In the genomic region with DNA sequence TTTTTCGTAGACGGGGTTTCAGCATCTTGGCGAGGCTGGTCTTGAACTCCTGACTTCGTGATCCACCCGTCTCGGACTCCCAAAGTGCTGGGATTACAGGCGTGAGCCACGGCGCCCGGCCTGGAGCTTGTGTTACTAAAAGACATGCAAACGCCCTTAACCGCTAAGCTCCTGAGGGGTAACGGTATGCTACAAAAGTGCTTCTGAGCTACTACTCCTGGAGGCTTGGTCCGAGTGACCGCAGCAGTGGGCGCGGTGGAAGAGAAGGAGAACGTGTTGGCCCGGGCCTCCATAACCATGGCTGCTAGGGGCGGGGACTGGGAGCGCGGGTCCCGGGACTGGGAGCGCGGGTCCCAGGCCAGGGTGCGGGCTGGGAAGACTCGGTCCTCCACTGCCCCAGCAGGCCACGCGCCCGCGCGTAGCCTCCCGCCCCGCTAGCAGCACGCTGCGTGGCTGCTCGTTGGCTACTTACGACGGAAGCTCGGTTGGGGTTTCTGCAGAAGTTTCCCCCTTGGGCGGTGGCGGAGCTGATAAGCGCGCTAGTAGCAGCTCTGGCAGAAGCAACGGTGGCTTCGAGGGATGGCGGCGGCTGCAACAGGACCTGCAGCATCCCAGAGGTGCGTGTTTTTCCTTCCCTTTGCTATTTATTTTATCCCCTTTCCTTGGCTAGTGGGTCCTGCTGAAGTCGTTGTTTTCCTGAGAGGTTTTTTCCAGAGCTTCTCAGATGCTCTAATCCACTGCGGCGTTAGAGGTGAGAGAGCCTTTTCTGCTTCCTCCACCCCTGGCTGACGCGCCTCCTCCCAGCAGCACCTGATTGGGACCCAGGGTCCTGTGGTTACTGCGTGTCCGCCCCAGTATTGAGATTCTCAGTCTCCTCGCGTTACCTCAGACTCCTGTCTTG, we compare ENCODE assay signal across 1 cellular context.
TF ChIP-seq lines count a peak whose summit lies in the region.

No MANE protein-coding gene starts in this region.

TF ChIP-seq in K562, 482 proteins besides CTCF, POLR2A, EP300 and RAD21 (continued from another document and continues in another):
- no peak for TF ChIP-seq E4F1 (CRISPR knock-in tag; IDR thresholded peaks at IDR 0.05; ENCODE audit: borderline replicate concordance)
- TF ChIP-seq ZNF436 (CRISPR knock-in tag; IDR thresholded peaks at IDR 0.05) = no peak
- TF ChIP-seq NCOA6 (IDR thresholded peaks at IDR 0.05) = peak; percentile 51; the same call in 1 of the 2 replicates
- TF ChIP-seq MXD1 (CRISPR knock-in tag; IDR thresholded peaks at IDR 0.05; ENCODE audit: borderline replicate concordance, poor library complexity, severe bottlenecking) = no peak
- no peak for TF ChIP-seq GATAD2A (IDR thresholded peaks at IDR 0.05)
- no peak for TF ChIP-seq CREB5 (CRISPR knock-in tag; IDR thresholded peaks at IDR 0.05)
- TF ChIP-seq RBM14 (IDR thresholded peaks at IDR 0.05; ENCODE audit: borderline replicate concordance, insufficient read depth, low read depth, low read length) = no peak
- TF ChIP-seq, protein P1, sequence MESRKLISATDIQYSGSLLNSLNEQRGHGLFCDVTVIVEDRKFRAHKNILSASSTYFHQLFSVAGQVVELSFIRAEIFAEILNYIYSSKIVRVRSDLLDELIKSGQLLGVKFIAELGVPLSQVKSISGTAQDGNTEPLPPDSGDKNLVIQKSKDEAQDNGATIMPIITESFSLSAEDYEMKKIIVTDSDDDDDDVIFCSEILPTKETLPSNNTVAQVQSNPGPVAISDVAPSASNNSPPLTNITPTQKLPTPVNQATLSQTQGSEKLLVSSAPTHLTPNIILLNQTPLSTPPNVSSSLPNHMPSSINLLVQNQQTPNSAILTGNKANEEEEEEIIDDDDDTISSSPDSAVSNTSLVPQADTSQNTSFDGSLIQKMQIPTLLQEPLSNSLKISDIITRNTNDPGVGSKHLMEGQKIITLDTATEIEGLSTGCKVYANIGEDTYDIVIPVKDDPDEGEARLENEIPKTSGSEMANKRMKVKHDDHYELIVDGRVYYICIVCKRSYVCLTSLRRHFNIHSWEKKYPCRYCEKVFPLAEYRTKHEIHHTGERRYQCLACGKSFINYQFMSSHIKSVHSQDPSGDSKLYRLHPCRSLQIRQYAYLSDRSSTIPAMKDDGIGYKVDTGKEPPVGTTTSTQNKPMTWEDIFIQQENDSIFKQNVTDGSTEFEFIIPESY (CRISPR knock-in tag; IDR thresholded peaks at IDR 0.05) = 0 out of 2 replicates have a peak, but pooled peaks have one; percentile 44
- peak in 1 of 2 experiments; percentile 69; a peak in 1 of 4 replicates for TF ChIP-seq MLLT1 (IDR thresholded peaks at IDR 0.05)
- no peak for TF ChIP-seq FOXA1 (IDR thresholded peaks at IDR 0.05; ENCODE audit: borderline replicate concordance)
- TF ChIP-seq OTX1 (CRISPR knock-in tag; IDR thresholded peaks at IDR 0.05) = no peak
- TF ChIP-seq L3MBTL2 (IDR thresholded peaks at IDR 0.05) = peak; percentile 98
- TF ChIP-seq, protein P2, sequence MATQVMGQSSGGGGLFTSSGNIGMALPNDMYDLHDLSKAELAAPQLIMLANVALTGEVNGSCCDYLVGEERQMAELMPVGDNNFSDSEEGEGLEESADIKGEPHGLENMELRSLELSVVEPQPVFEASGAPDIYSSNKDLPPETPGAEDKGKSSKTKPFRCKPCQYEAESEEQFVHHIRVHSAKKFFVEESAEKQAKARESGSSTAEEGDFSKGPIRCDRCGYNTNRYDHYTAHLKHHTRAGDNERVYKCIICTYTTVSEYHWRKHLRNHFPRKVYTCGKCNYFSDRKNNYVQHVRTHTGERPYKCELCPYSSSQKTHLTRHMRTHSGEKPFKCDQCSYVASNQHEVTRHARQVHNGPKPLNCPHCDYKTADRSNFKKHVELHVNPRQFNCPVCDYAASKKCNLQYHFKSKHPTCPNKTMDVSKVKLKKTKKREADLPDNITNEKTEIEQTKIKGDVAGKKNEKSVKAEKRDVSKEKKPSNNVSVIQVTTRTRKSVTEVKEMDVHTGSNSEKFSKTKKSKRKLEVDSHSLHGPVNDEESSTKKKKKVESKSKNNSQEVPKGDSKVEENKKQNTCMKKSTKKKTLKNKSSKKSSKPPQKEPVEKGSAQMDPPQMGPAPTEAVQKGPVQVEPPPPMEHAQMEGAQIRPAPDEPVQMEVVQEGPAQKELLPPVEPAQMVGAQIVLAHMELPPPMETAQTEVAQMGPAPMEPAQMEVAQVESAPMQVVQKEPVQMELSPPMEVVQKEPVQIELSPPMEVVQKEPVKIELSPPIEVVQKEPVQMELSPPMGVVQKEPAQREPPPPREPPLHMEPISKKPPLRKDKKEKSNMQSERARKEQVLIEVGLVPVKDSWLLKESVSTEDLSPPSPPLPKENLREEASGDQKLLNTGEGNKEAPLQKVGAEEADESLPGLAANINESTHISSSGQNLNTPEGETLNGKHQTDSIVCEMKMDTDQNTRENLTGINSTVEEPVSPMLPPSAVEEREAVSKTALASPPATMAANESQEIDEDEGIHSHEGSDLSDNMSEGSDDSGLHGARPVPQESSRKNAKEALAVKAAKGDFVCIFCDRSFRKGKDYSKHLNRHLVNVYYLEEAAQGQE (CRISPR knock-in tag; IDR thresholded peaks at IDR 0.05; ENCODE audit: low read depth) = no peak; the same call in 1 of the 2 replicates
- no peak for TF ChIP-seq ZKSCAN8 (CRISPR knock-in tag; IDR thresholded peaks at IDR 0.05)
- TF ChIP-seq RBM34 (IDR thresholded peaks at IDR 0.05; ENCODE audit: borderline replicate concordance, insufficient read depth, low read length) = no peak
- no peak for TF ChIP-seq SMC3 (conservative IDR thresholded peaks at IDR 0.05; ENCODE audit: insufficient read depth, low read depth, low read length)
- no peak for TF ChIP-seq BRCA1 (IDR thresholded peaks at IDR 0.05)
- TF ChIP-seq BRCA1 (CRISPR knock-in tag; IDR thresholded peaks at IDR 0.05) = no peak
- TF ChIP-seq, protein P3, sequence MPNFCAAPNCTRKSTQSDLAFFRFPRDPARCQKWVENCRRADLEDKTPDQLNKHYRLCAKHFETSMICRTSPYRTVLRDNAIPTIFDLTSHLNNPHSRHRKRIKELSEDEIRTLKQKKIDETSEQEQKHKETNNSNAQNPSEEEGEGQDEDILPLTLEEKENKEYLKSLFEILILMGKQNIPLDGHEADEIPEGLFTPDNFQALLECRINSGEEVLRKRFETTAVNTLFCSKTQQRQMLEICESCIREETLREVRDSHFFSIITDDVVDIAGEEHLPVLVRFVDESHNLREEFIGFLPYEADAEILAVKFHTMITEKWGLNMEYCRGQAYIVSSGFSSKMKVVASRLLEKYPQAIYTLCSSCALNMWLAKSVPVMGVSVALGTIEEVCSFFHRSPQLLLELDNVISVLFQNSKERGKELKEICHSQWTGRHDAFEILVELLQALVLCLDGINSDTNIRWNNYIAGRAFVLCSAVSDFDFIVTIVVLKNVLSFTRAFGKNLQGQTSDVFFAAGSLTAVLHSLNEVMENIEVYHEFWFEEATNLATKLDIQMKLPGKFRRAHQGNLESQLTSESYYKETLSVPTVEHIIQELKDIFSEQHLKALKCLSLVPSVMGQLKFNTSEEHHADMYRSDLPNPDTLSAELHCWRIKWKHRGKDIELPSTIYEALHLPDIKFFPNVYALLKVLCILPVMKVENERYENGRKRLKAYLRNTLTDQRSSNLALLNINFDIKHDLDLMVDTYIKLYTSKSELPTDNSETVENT (CRISPR knock-in tag; IDR thresholded peaks at IDR 0.05) = peak; percentile 96
- peak; percentile 66; the same call in 1 of the 2 replicates for TF ChIP-seq TOE1 (IDR thresholded peaks at IDR 0.05; ENCODE audit: borderline replicate concordance)
- no peak; the same call in 1 of the 2 replicates for TF ChIP-seq TOE1 (CRISPR knock-in tag; IDR thresholded peaks at IDR 0.05; ENCODE audit: borderline replicate concordance, low read depth)
- TF ChIP-seq ZNF175 (CRISPR knock-in tag; IDR thresholded peaks at IDR 0.05; ENCODE audit: low read depth) = no peak
- no peak for TF ChIP-seq GTF2A2 (tag; IDR thresholded peaks at IDR 0.05)
- TF ChIP-seq, protein P4, sequence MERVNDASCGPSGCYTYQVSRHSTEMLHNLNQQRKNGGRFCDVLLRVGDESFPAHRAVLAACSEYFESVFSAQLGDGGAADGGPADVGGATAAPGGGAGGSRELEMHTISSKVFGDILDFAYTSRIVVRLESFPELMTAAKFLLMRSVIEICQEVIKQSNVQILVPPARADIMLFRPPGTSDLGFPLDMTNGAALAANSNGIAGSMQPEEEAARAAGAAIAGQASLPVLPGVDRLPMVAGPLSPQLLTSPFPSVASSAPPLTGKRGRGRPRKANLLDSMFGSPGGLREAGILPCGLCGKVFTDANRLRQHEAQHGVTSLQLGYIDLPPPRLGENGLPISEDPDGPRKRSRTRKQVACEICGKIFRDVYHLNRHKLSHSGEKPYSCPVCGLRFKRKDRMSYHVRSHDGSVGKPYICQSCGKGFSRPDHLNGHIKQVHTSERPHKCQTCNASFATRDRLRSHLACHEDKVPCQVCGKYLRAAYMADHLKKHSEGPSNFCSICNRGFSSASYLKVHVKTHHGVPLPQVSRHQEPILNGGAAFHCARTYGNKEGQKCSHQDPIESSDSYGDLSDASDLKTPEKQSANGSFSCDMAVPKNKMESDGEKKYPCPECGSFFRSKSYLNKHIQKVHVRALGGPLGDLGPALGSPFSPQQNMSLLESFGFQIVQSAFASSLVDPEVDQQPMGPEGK (CRISPR knock-in tag; IDR thresholded peaks at IDR 0.05; ENCODE audit: borderline replicate concordance) = no peak
- no peak for TF ChIP-seq ILF3 (IDR thresholded peaks at IDR 0.05; ENCODE audit: borderline replicate concordance)
- TF ChIP-seq ZNF584 (CRISPR knock-in tag; IDR thresholded peaks at IDR 0.05; ENCODE audit: low read depth) = no peak
- TF ChIP-seq ETV6 (IDR thresholded peaks at IDR 0.05; ENCODE audit: borderline replicate concordance in 1 of 2, low read depth in 2 of 2, low read length in 1 of 2) = no peak
- TF ChIP-seq ETV6 (CRISPR knock-in tag; IDR thresholded peaks at IDR 0.05; ENCODE audit: borderline replicate concordance) = no peak
- no peak for TF ChIP-seq PRDM10 (IDR thresholded peaks at IDR 0.05; ENCODE audit: partially characterized antibody)
- no peak for TF ChIP-seq MECOM (CRISPR knock-in tag; IDR thresholded peaks at IDR 0.05)
- no peak for TF ChIP-seq POLR3A (IDR thresholded peaks at IDR 0.05; ENCODE audit: borderline replicate concordance, extremely low read depth, insufficient read depth, insufficient read length)
